In genomic region chr2:119196301-119197124, GRCh38 we compare ENCODE assay signal across 2 cellular contexts.
TF ChIP-seq lines count a peak whose summit lies in the region.

No MANE protein-coding gene starts in this region.

TF ChIP-seq in endothelial cell of umbilical vein, 7 proteins besides CTCF, POLR2A, EP300 and RAD21:
- TF ChIP-seq GATA2 (IDR thresholded peaks at IDR 0.05; ENCODE audit: insufficient read depth, insufficient read length, low read depth, low read length) (peak; percentile 66), POLR2AphosphoS5 (IDR thresholded peaks at IDR 0.05; ENCODE audit: insufficient read depth, low read depth, low read length) (no peak), FOS (IDR thresholded peaks at IDR 0.05; ENCODE audit: borderline replicate concordance, insufficient read depth, low read length) (peak; percentile 84), JUN (IDR thresholded peaks at IDR 0.05; ENCODE audit: borderline replicate concordance, insufficient read depth, insufficient read length, low read depth) (no peak), EZH2 (IDR thresholded peaks at IDR 0.05; ENCODE audit: borderline replicate concordance, low read depth, low read length, severe bottlenecking) (no peak), MAX (IDR thresholded peaks at IDR 0.05; ENCODE audit: insufficient read depth, insufficient read length) (no peak), MYC (IDR thresholded peaks at IDR 0.05; ENCODE audit: low read depth, low read length) (no peak)

TF ChIP-seq in HepG2, 621 proteins besides CTCF, POLR2A, EP300 and RAD21:
- no peak for TF ChIP-seq HES4 (CRISPR knock-in tag; IDR thresholded peaks at IDR 0.05; ENCODE audit: borderline replicate concordance)
- no peak for TF ChIP-seq MTERF4 (CRISPR knock-in tag; IDR thresholded peaks at IDR 0.05)
- TF ChIP-seq THAP7 (CRISPR knock-in tag; IDR thresholded peaks at IDR 0.05), result no peak
- TF ChIP-seq ZNF670 (CRISPR knock-in tag; IDR thresholded peaks at IDR 0.05; ENCODE audit: borderline replicate concordance), result no peak
- no peak for TF ChIP-seq BORCS8-MEF2B (CRISPR knock-in tag; IDR thresholded peaks at IDR 0.05)
- 0 out of 2 replicates have a peak, but pooled peaks have one; percentile 34 for TF ChIP-seq EED (CRISPR knock-in tag; IDR thresholded peaks at IDR 0.05)
- no peak for TF ChIP-seq MTA3 (CRISPR knock-in tag; IDR thresholded peaks at IDR 0.05)
- TF ChIP-seq PBX2 (CRISPR knock-in tag; IDR thresholded peaks at IDR 0.05), result no peak
